In the genomic region with DNA sequence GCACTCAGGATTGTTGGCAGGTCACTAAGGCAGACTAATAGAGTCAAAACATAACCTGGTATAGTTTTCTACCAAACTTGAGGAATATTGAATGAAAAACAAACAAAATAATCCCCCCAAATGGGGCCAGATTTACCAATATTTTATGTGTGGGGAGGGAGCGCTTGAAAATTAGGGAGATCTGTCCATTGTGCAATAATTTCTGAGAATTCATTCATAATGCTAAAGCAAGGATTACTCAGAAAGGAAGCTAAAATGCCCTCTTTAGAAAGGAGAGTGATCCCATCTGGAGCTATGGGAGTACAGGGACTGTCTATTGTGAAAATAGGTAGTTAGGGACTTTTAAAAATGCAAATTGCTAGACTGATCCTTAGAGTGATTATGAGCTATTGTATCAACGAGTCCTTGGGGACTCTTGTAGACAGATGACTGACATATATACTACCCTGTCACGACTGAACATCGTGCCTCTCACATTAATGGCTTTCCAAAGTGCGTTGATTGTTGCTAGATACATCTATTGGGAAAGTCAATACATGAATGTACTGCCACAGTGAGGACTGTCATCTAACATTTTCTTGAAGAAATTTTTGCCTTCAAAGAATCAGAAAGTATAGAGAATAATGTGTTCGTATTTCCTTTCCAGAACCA, we compare ENCODE assay signal across 31 cellular contexts.
"Had no signal": no experiment of that assay in that cellular context is flagged by ENCODE, and none has a peak within 500 bp of the region (broad histone marks: within the 10 kb centered on the region; RNA-seq: fewer than 3 reads in every experiment).

No MANE protein-coding gene starts in this region.

- H3K27me3 ChIP-seq: body of pancreas, cardiac muscle cell, colonic mucosa, esophagus squamous epithelium, neutrophil, upper lobe of right lung had no signal

- H3K27ac ChIP-seq: body of pancreas, cardiac muscle cell, colonic mucosa, epithelial cell of prostate, esophagus squamous epithelium, left ventricle myocardium inferior, neutrophil, skin epidermis, upper lobe of right lung, VCaP had no signal

- H3K9me3 ChIP-seq: body of pancreas, colonic mucosa, esophagus squamous epithelium, left ventricle myocardium inferior, neutrophil, upper lobe of right lung had no signal

- H3K4me3 ChIP-seq: body of pancreas, cardiac muscle cell, colonic mucosa, esophagus squamous epithelium, left ventricle myocardium inferior, lung, skin epidermis, upper lobe of right lung had no signal

- FAIRE-seq: endometrium, frontal cortex, TTC549 had no signal

- DNase-seq: activated CD4-positive, alpha-beta T cell treated with anti-CD3 and anti-CD28 coated beads for 4 hours; activated CD4-positive, alpha-beta T cell treated with anti-CD3 and anti-CD28 coated beads, Interleukin-2, amount 50 U/mL, for 4 hours; activated effector memory CD4-positive, alpha-beta T cell treated with Interleukin-2 at 50 U/mL for 16 hours; activated naive CD4-positive, alpha-beta T cell treated with Interleukin-2 at 50 U/mL for 16 hours; anterior cingulate cortex; body of pancreas; cerebellar nuclear complex; colonic mucosa; effector CD8-positive, alpha-beta T cell; esophagus squamous epithelium; glutamatergic neuron; islet precursor cell; left ventricle myocardium inferior; mesendoderm; stimulated activated CD4-positive, alpha-beta T cell treated with anti-CD3 and anti-CD28 coated beads, Interleukin-4, amount 100 ng/mL, for 24 hours; stimulated activated naive CD8-positive, alpha-beta T cell treated with anti-CD3 and anti-CD28 coated beads, Interleukin-15, amount 100 ng/mL, for 72 hours; substantia nigra; T-helper 9 cell; upper lobe of right lung had no signal

- H3K4me1 ChIP-seq: body of pancreas, colonic mucosa, left ventricle myocardium inferior, upper lobe of right lung had no signal

- H3K36me3 ChIP-seq: cardiac muscle cell, colonic mucosa, left ventricle myocardium inferior, neutrophil had no signal

- ATAC-seq: body of pancreas; natural killer cell treated with Interleukin-12 subunit alpha and Interleukin-12 subunit beta and Interleukin-15 and Interleukin-18, amount 100 ng/mL, for 72 hours; sciatic nerve; stimulated activated memory B cell treated with anti-CD40 and anti-IgM and Interleukin-4, amounts not matched to agents 10 μg/mL and 1 μg/mL and 100 μg/mL, for 72 hours; stimulated activated naive CD8-positive, alpha-beta T cell treated with anti-CD3 and anti-CD28 coated beads, Interleukin-15, amount 100 ng/mL, for 72 hours; upper lobe of right lung had no signal
